ENCODE assay signal across 8 cellular contexts in genomic region chr1:32724678-32725594, GRCh38. TPM values are rescaled to one million over a fixed set of nuclear protein-coding genes. Genes with fewer than 3 reads are reported as not detected.
DNase-seq lines count a peak whose midpoint lies in the region; ATAC-seq and TF ChIP-seq lines count a peak whose summit lies in the region.

No MANE protein-coding gene starts in this region.

- H3K4me3 Mint-ChIP-seq in nephron progenitor cell: no peak overlapping the region

- no peaks in the 10 kb centered on the region for H3K9me3 Mint-ChIP-seq in nephron progenitor cell

- peaks cover 15% of the 10 kb centered on the region for H3K27me3 Mint-ChIP-seq in nephron progenitor cell (ENCODE audit: low read depth, poor library complexity)

- TF ChIP-seq CTCF in nephron progenitor cell (IDR thresholded peaks at IDR 0.05): no peak

- peak; percentile 63 for DNase-seq in 8988T
- DNase-seq in GOT3 (lab: John Stamatoyannopoulos, UW): peak; percentile 67
- peak; percentile 53 to 65 for DNase-seq in SHP77 (lab: John Stamatoyannopoulos, UW)
- DNase-seq in dermis blood vessel endothelial cell: peak; percentile 88
- DNase-seq in nephron progenitor cell: no peak
- DNase-seq in cerebellar cortex (ENCODE audit: low spot score): no peak

- H3K27ac Mint-ChIP-seq in nephron progenitor cell: peak overlapping the region; percentile 59

- H3K4me1 Mint-ChIP-seq in nephron progenitor cell: peaks cover 54% of the 10 kb centered on the region

- ATAC-seq in GM18517 (IDR thresholded peaks at IDR 0.05; ENCODE audit: unreplicated experiment) (no peak), GM21737 (IDR thresholded peaks at IDR 0.05; ENCODE audit: unreplicated experiment) (no peak)

- no peaks in the 10 kb centered on the region for H3K36me3 Mint-ChIP-seq in nephron progenitor cell (ENCODE audit: low read depth)

RNA-seq across cellular contexts. Expression of gene SYNC, which starts 22.4 kb away (rescaled TPM):
- 16.4 and 21.4 TPM in 2 replicates for total RNA-seq in dermis blood vessel endothelial cell

Comparison
In these comparisons a context has a peak if more than half of its experiments do, and no peak if none do; other contexts are left out.
1. DNase-seq: peak in 8988T (single experiment), GOT3 (single experiment), SHP77 (2 of 2) and dermis blood vessel endothelial cell (single experiment); none in nephron progenitor cell (single experiment) and cerebellar cortex (single experiment).